Comparison of ENCODE assay signal across 2 cellular contexts in the genomic region with DNA sequence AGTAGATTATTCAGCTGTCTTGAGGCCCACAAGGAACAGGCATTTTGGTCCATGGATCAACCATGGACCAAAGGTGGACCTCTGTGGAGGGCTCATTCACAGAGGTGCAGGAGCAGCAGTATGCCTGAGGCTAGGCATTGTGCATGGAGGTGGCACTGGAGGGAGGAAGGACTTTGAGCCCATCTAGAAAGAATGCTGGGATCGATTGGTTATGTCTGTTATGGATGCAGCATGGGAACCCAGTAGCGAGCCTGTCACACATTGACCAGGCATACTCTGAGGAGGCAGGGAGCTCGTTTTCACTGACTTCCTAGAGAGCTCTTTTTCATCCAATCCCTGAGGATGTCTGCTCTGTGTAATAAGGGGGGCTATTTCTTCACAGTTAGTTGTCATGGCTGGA.
A peak's percentile ranks its signal among the peaks of the same experiment; 100 is the strongest.
TF ChIP-seq lines count a peak whose summit lies in the region.

No MANE protein-coding gene starts in this region.

TF ChIP-seq in HepG2, 621 proteins besides CTCF, POLR2A, EP300 and RAD21 (continued from another document):
- TF ChIP-seq HNF4G (IDR thresholded peaks at IDR 0.05; ENCODE audit: borderline replicate concordance, low read depth, low read length) (peak; percentile 50; the same call in 1 of the 2 replicates), HNF4G (CRISPR knock-in tag; IDR thresholded peaks at IDR 0.05; ENCODE audit: borderline replicate concordance, low read depth) (no peak), PHB2 (IDR thresholded peaks at IDR 0.05; ENCODE audit: partially characterized antibody) (no peak)

TF ChIP-seq in K562, 482 proteins besides CTCF, POLR2A, EP300 and RAD21 (continued from another document):
- TF ChIP-seq, protein P1, sequence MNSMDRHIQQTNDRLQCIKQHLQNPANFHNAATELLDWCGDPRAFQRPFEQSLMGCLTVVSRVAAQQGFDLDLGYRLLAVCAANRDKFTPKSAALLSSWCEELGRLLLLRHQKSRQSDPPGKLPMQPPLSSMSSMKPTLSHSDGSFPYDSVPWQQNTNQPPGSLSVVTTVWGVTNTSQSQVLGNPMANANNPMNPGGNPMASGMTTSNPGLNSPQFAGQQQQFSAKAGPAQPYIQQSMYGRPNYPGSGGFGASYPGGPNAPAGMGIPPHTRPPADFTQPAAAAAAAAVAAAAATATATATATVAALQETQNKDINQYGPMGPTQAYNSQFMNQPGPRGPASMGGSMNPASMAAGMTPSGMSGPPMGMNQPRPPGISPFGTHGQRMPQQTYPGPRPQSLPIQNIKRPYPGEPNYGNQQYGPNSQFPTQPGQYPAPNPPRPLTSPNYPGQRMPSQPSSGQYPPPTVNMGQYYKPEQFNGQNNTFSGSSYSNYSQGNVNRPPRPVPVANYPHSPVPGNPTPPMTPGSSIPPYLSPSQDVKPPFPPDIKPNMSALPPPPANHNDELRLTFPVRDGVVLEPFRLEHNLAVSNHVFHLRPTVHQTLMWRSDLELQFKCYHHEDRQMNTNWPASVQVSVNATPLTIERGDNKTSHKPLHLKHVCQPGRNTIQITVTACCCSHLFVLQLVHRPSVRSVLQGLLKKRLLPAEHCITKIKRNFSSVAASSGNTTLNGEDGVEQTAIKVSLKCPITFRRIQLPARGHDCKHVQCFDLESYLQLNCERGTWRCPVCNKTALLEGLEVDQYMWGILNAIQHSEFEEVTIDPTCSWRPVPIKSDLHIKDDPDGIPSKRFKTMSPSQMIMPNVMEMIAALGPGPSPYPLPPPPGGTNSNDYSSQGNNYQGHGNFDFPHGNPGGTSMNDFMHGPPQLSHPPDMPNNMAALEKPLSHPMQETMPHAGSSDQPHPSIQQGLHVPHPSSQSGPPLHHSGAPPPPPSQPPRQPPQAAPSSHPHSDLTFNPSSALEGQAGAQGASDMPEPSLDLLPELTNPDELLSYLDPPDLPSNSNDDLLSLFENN (IDR thresholded peaks at IDR 0.05; ENCODE audit: low read depth in 2 of 2, low read length in 2 of 2), result peak in 1 of 2 experiments; percentile 67; a peak in 1 of 4 replicates
- TF ChIP-seq ZNF23 (CRISPR knock-in tag; IDR thresholded peaks at IDR 0.05) (peak; percentile 89), MXI1 (IDR thresholded peaks at IDR 0.05; ENCODE audit: low read depth, low read length) (no peak)
- TF ChIP-seq, protein P2, sequence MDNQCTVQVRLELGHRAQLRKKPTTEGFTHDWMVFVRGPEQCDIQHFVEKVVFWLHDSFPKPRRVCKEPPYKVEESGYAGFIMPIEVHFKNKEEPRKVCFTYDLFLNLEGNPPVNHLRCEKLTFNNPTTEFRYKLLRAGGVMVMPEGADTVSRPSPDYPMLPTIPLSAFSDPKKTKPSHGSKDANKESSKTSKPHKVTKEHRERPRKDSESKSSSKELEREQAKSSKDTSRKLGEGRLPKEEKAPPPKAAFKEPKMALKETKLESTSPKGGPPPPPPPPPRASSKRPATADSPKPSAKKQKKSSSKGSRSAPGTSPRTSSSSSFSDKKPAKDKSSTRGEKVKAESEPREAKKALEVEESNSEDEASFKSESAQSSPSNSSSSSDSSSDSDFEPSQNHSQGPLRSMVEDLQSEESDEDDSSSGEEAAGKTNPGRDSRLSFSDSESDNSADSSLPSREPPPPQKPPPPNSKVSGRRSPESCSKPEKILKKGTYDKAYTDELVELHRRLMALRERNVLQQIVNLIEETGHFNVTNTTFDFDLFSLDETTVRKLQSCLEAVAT (IDR thresholded peaks at IDR 0.05), result peak in 1 of 2 experiments; percentile 94; a peak in 2 of 4 replicates
